ENCODE assay signal across 21 cellular contexts in genomic region chr22:44907765-44908737, GRCh38.
DNase-seq lines count a peak whose midpoint lies in the region; ATAC-seq and TF ChIP-seq lines count a peak whose summit lies in the region.
"Had no signal": no experiment of that assay in that cellular context is flagged by ENCODE, and none has a peak within 500 bp of the region (broad histone marks: within the 10 kb centered on the region; RNA-seq: fewer than 3 reads in every experiment).

No MANE protein-coding gene starts in this region.

- no peaks in the 10 kb centered on the region for H3K27me3 Mint-ChIP-seq in endodermal cell (ENCODE audit: insufficient read depth)
- H3K27me3 Mint-ChIP-seq: CD4-positive, CD25-positive, alpha-beta regulatory T cell had no signal

- intact Hi-C loops in posterior vena cava (cut with DNase I) = no loop called here

- TF ChIP-seq CTCF in endodermal cell (conservative IDR thresholded peaks at IDR 0.05) = no peak

- ATAC-seq in HG02870 (IDR thresholded peaks at IDR 0.05; ENCODE audit: unreplicated experiment) = no peak
- ATAC-seq: CD8-positive, alpha-beta T cell; GM23338 had no signal

- peaks cover 71% of the 10 kb centered on the region for H3K36me3 ChIP-seq in endodermal cell (ENCODE audit: control insufficient read depth, insufficient read depth, low read length)

- H3K27ac Mint-ChIP-seq in endodermal cell = no peak overlapping the region
- H3K27ac Mint-ChIP-seq: B cell; CD4-positive, CD25-positive, alpha-beta regulatory T cell; CD8-positive, alpha-beta T cell; GM23338; HFFc6 had no signal

- peak; percentile 38 for DNase-seq in activated effector memory CD4-positive, alpha-beta T cell treated with anti-CD3 and anti-CD28 coated beads, Interleukin-2, amount 50 U/mL, for 16 hours
- DNase-seq in activated effector memory CD4-positive, alpha-beta T cell treated with Interleukin-2 at 50 U/mL for 16 hours = no peak
- DNase-seq in endodermal cell (peak; percentile 22), mesenteric fat pad (ENCODE audit: low spot score) (peak; percentile 87), posterior vena cava (ENCODE audit: low spot score) (peak; percentile 62), DMS53 (lab: John Stamatoyannopoulos, UW) (no peak), DMS79 (lab: John Stamatoyannopoulos, UW) (no peak)
- DNase-seq: Caco-2; CD4-positive, CD25-positive, alpha-beta regulatory T cell; CD8-positive, alpha-beta T cell; DMS153; DMS79 treated with DMSO at 0.1 percent for 48 hours; GF-D8; HFFc6 had no signal

- WGBS in endodermal cell (ENCODE audit: insufficient coverage in 1 of 2, insufficient read length in 1 of 2), 2 experiments = 97 to 98% methylated on average over 19 to 21 of the region's 21 CpGs

- peaks cover 35% of the 10 kb centered on the region for H3K9me3 Mint-ChIP-seq in endodermal cell

- no peak overlapping the region for H3K9ac ChIP-seq in endodermal cell (ENCODE audit: extremely low read depth, low read length, poor library complexity, severe bottlenecking)
- H3K9ac ChIP-seq: BLaER1 had no signal

- peaks cover 82% of the 10 kb centered on the region for H3K36me3 Mint-ChIP-seq in endodermal cell (ENCODE audit: low read depth)
- H3K36me3 Mint-ChIP-seq: CD4-positive, CD25-positive, alpha-beta regulatory T cell; CD8-positive, alpha-beta T cell had no signal

- no peak overlapping the region for H3K4me3 ChIP-seq in endodermal cell (ENCODE audit: low read length)
- H3K4me3 ChIP-seq: BLaER1, GM23338, HAP-1 had no signal

- H3K27me3 ChIP-seq in endodermal cell (ENCODE audit: control insufficient read depth, insufficient read depth, low read length, poor library complexity, severe bottlenecking) = no peaks in the 10 kb centered on the region
- H3K27me3 ChIP-seq: BLaER1 had no signal

- H3K4me1 ChIP-seq in endodermal cell (ENCODE audit: control insufficient read depth, insufficient read depth, low read length) = no peaks in the 10 kb centered on the region
- H3K4me1 ChIP-seq: Caco-2, HAP-1 had no signal

- H3K4me1 Mint-ChIP-seq in endodermal cell = no peaks in the 10 kb centered on the region
- H3K4me1 Mint-ChIP-seq: B cell; CD4-positive, CD25-positive, alpha-beta regulatory T cell; GM23338 had no signal

- peaks cover 28% of the 10 kb centered on the region for H3K9me3 ChIP-seq in endodermal cell (ENCODE audit: control insufficient read depth, low read length)
- H3K9me3 ChIP-seq: Caco-2 had no signal

- no peak overlapping the region for H3K27ac ChIP-seq in endodermal cell (ENCODE audit: low read depth, low read length)
- H3K27ac ChIP-seq: 22Rv1, BLaER1, C4-2B had no signal

- H3K4me3 Mint-ChIP-seq in endodermal cell = no peak overlapping the region
- H3K4me3 Mint-ChIP-seq: B cell; CD4-positive, CD25-positive, alpha-beta regulatory T cell; CD8-positive, alpha-beta T cell; GM23338; HFFc6 had no signal

Comparison
In these comparisons a context has a peak if more than half of its experiments do, and no peak if none do; other contexts are left out.
1. DNase-seq: peak in activated effector memory CD4-positive, alpha-beta T cell treated with anti-CD3 and anti-CD28 coated beads, Interleukin-2, amount 50 U/mL, for 16 hours (single experiment), endodermal cell (single experiment), mesenteric fat pad (single experiment) and posterior vena cava (single experiment); none in activated effector memory CD4-positive, alpha-beta T cell treated with Interleukin-2 at 50 U/mL for 16 hours (single experiment), DMS53 (single experiment) and DMS79 (single experiment).